Comparison of ENCODE assay signal across 19 cellular contexts in the genomic region with DNA sequence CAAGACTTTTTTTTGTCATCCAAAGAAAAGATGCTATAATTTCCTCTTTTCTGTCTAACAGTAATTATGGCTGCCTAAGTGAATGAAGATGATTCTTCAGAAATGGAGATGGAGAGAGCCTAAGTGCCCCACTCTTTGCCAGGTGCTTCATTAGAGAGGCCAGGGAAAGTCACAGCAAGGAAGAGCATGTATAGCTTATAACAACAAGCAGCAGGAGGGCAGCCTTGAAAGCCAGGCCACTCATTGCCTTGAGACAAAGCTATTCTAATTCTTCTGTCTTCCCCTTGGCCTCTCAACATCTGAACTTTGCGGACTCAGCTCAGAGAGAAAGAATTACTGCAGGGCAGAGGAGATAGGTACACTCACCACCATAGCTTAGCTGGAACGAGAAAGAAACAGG.
"Had no signal": no experiment of that assay in that cellular context is flagged by ENCODE, and none has a peak within 500 bp of the region (broad histone marks: within the 10 kb centered on the region; RNA-seq: fewer than 3 reads in every experiment).

No MANE protein-coding gene starts in this region.

- ATAC-seq: foreskin keratinocyte; left colon; naive thymus-derived CD4-positive, alpha-beta T cell; pancreas had no signal

- H3K9me3 ChIP-seq: esophagus muscularis mucosa, pancreas, spleen, tibial nerve had no signal

- DNase-seq: activated CD4-positive, alpha-beta T cell treated with anti-CD3 and anti-CD28 coated beads for 48 hours; activated CD4-positive, alpha-beta T cell treated with anti-CD3 and anti-CD28 coated beads, Interleukin-2, amount 50 U/mL, for 48 hours; activated CD8-positive, alpha-beta memory T cell treated with anti-CD3 and anti-CD28 coated beads for 24 hours; activated effector memory CD4-positive, alpha-beta T cell treated with Interleukin-2 at 50 U/mL for 16 hours; activated naive CD4-positive, alpha-beta T cell treated with Interleukin-2 at 50 U/mL for 16 hours; anterior cingulate cortex; foreskin keratinocyte; immature natural killer cell; kidney; left colon; midbrain; naive thymus-derived CD4-positive, alpha-beta T cell; pancreas; right cardiac atrium; spleen; stimulated activated naive CD4-positive, alpha-beta T cell had no signal

- H3K4me1 ChIP-seq: pancreas, spleen, tibial nerve had no signal

- H3K36me3 ChIP-seq: esophagus muscularis mucosa, pancreas, spleen, tibial nerve had no signal

- H3K27me3 ChIP-seq: esophagus muscularis mucosa, foreskin keratinocyte, pancreas, spleen, tibial nerve had no signal

- H3K4me3 ChIP-seq: esophagus muscularis mucosa, pancreas, spleen, tibial nerve had no signal

- H3K27ac ChIP-seq: esophagus muscularis mucosa, foreskin keratinocyte, pancreas, spleen, tibial nerve had no signal

- FAIRE-seq: bronchial epithelial cell, kidney, pancreas had no signal
